9 cellular contexts compared by ENCODE assay signal in genomic region chr5:69416180-69416579, GRCh38. TPM values are rescaled to one million over a fixed set of nuclear protein-coding genes. Genes with fewer than 3 reads are reported as not detected.
DNase-seq lines count a peak whose midpoint lies in the region; ATAC-seq and TF ChIP-seq lines count a peak whose summit lies in the region.
"Had no signal": no experiment of that assay in that cellular context is flagged by ENCODE, and none has a peak within 500 bp of the region (broad histone marks: within the 10 kb centered on the region; RNA-seq: fewer than 3 reads in every experiment).

No MANE protein-coding gene starts in this region.

- no peaks in the 10 kb centered on the region for H3K27me3 ChIP-seq in mammary epithelial cell (ENCODE audit: insufficient read depth, low read length)
- H3K27me3 ChIP-seq in left ventricle myocardium inferior (ENCODE audit: low read depth) = no peaks in the 10 kb centered on the region

- no peak for ATAC-seq in HG02678 (IDR thresholded peaks at IDR 0.05; ENCODE audit: unreplicated experiment)

- no peak overlapping the region for H3K27ac Mint-ChIP-seq in neural crest cell (ENCODE audit: unreplicated experiment)

- TF ChIP-seq CTCF in mammary epithelial cell (conservative IDR thresholded peaks at IDR 0.05 in 1 of 2, IDR thresholded peaks at IDR 0.05 in 1 of 2; ENCODE audit: extremely low read depth in 1 of 2, insufficient read depth in 1 of 2, low read depth in 1 of 2, low read length in 2 of 2) (no peak), neural crest cell (conservative IDR thresholded peaks at IDR 0.05) (no peak), left ventricle myocardium inferior (IDR thresholded peaks at IDR 0.05; ENCODE audit: borderline replicate concordance) (no peak)

- no peaks in the 10 kb centered on the region for H4K20me1 ChIP-seq in mammary epithelial cell (ENCODE audit: insufficient read depth, low read length)

- H2AFZ ChIP-seq in mammary epithelial cell (ENCODE audit: low read depth, low read length) = peak overlapping the region; percentile 90

- H3K4me1 ChIP-seq in mammary epithelial cell (ENCODE audit: insufficient read depth, low read length) = peaks cover 12% of the 10 kb centered on the region
- peaks cover 12% of the 10 kb centered on the region for H3K4me1 ChIP-seq in left ventricle myocardium inferior

- peak overlapping the region; percentile 33 for H3K4me3 Mint-ChIP-seq in neural crest cell

- peak overlapping the region; percentile 68 to 86 (median 77) for H3K4me3 ChIP-seq in mammary epithelial cell (replicated peaks in 1 of 3; ENCODE audit: insufficient read depth in 1 of 3, low read depth in 2 of 3, low read length in 3 of 3)
- H3K4me3 ChIP-seq in left ventricle myocardium inferior = no peak overlapping the region

- 5% methylated on average over 6 of the region's 6 CpGs for WGBS in mammary epithelial cell (ENCODE audit: low coverage, missing lambda C conversion rate)

- peak; percentile 12 for DNase-seq in NCI-H146 treated with DMSO at 0.1 percent for 48 hours (lab: John Stamatoyannopoulos, UW; ENCODE audit: unreplicated experiment)
- DNase-seq in mammary epithelial cell = peak; percentile 25
- no peak for DNase-seq in neural crest cell (ENCODE audit: low read depth, low spot score)
- DNase-seq in stimulated activated CD4-positive, alpha-beta T cell treated with anti-CD3 and anti-CD28 coated beads, Interleukin-4, amount 100 ng/mL, for 24 hours = no peak
- no peak for DNase-seq in left ventricle myocardium inferior
- DNase-seq: effector CD4-positive, alpha-beta T cell; NCI-H1694 treated with DMSO at 0.1 percent for 48 hours had no signal

- dilution Hi-C loops in mammary epithelial cell (cut with HindIII; ENCODE audit: low sequenced_read_pairs) = no loop called here

- BruUV-seq in mammary epithelial cell (replicated peaks; lab: Mats Ljungman, UMichigan) = no TSS peak

- peak overlapping the region; percentile 97 for H3K4me2 ChIP-seq in mammary epithelial cell (ENCODE audit: insufficient read depth, low read depth, low read length)

- H3K9me3 ChIP-seq in mammary epithelial cell (replicated peaks; ENCODE audit: insufficient read depth, low read length) (no peaks in the 10 kb centered on the region), left ventricle myocardium inferior (replicated peaks) (no peaks in the 10 kb centered on the region)

- no peaks in the 10 kb centered on the region for H3K9me3 Mint-ChIP-seq in neural crest cell

- in situ Hi-C loops in mammary epithelial cell (cut with MboI; ENCODE audit: low sequenced_read_pairs in 2 of 2) = loop anchor here in 1 of 2 donors (10.0 kb wide), 1 partner anchor 79 kb away; the partner anchor contains the start of gene OCLN

- H3K36me3 ChIP-seq in mammary epithelial cell (ENCODE audit: insufficient read depth, low read length) (peaks cover 14% of the 10 kb centered on the region), left ventricle myocardium inferior (peaks cover 41% of the 10 kb centered on the region)

- H3K9ac ChIP-seq in mammary epithelial cell (ENCODE audit: insufficient read depth, low read length) = peak overlapping the region; percentile 100

- H3K27ac ChIP-seq in mammary epithelial cell (ENCODE audit: insufficient read depth, low read depth, low read length) (peak overlapping the region; percentile 95), left ventricle myocardium inferior (replicated peaks) (no peak overlapping the region)

- intact Hi-C loops in mammary epithelial cell (cut with micrococcal nuclease) (no loop called here), left ventricle myocardium inferior (cut with micrococcal nuclease) (no loop called here)

- peaks cover 31% of the 10 kb centered on the region for H3K27me3 Mint-ChIP-seq in neural crest cell (ENCODE audit: low read depth)

- H3K79me2 ChIP-seq in mammary epithelial cell (ENCODE audit: insufficient read depth, low read length) = peaks cover 54% of the 10 kb centered on the region

- peaks cover 8% of the 10 kb centered on the region for H3K4me1 Mint-ChIP-seq in neural crest cell

- CTCF ChIA-PET in mammary epithelial cell (lab: Charles Lee; ENCODE audit: low non-redundant PET) = no interaction called here

- peaks cover 28% of the 10 kb centered on the region for H3K36me3 Mint-ChIP-seq in neural crest cell (ENCODE audit: low read depth)

RNA-seq across cellular contexts. Expression of gene MARVELD2, which starts 1.3 kb away (rescaled TPM):
- 10 to 100 TPM; 35.3 to 52.0 TPM for total RNA-seq in mammary epithelial cell
- polyA plus RNA-seq in mammary epithelial cell = 26.6 TPM
- 41.7 TPM for polyA minus RNA-seq in mammary epithelial cell
- 0.36 and 0.68 TPM in 2 replicates for total RNA-seq in neural crest cell
- total RNA-seq in left ventricle myocardium inferior = 0.96 TPM
- polyA plus RNA-seq: neural cell had no signal

RNA-seq across cellular contexts. Expression of gene RAD17, which starts 46.6 kb away (rescaled TPM):
- 10 to 100 TPM; 21.5 to 23.3 TPM for total RNA-seq in mammary epithelial cell
- 8.7 TPM for polyA plus RNA-seq in mammary epithelial cell
- 12.4 TPM for polyA minus RNA-seq in mammary epithelial cell
- total RNA-seq in neural crest cell = 30.1 and 31.9 TPM in 2 replicates
- 19.4 TPM for total RNA-seq in left ventricle myocardium inferior

RNA-seq across cellular contexts. Expression of gene AK6, which starts 46.9 kb away (rescaled TPM):
- total RNA-seq in mammary epithelial cell = 10 to 100 TPM; 14.0 to 38.5 TPM
- polyA plus RNA-seq in mammary epithelial cell = 17.5 TPM
- polyA minus RNA-seq in mammary epithelial cell = 5.8 TPM
- total RNA-seq in neural crest cell = 41.1 and 44.1 TPM in 2 replicates
- 39.4 TPM for total RNA-seq in left ventricle myocardium inferior

RNA-seq across cellular contexts. Expression of gene TAF9, which starts 46.9 kb away (rescaled TPM):
- total RNA-seq in mammary epithelial cell (100 to 1,000 TPM in 1 of 2 donors, 10 to 100 TPM in 1; 84.0 to 105 TPM), neural crest cell (50.0 and 55.3 TPM in 2 replicates), left ventricle myocardium inferior (32.2 TPM)
- 121 TPM for polyA plus RNA-seq in mammary epithelial cell
- 68.3 TPM for polyA minus RNA-seq in mammary epithelial cell

Comparison
In these comparisons a context has a peak if more than half of its experiments do, and no peak if none do; other contexts are left out.
1. DNase-seq: peak in NCI-H146 treated with DMSO at 0.1 percent for 48 hours (single experiment) and mammary epithelial cell (single experiment); none in neural crest cell (single experiment), stimulated activated CD4-positive, alpha-beta T cell treated with anti-CD3 and anti-CD28 coated beads, Interleukin-4, amount 100 ng/mL, for 24 hours (single experiment) and left ventricle myocardium inferior (single experiment).
2. RNA of gene MARVELD2, which starts 1.3 kb away (total RNA-seq): 35.3 to 52.0 TPM in mammary epithelial cell; 0.96 TPM in left ventricle myocardium inferior (single experiment) and 0.36 to 0.68 TPM in neural crest cell; every median in the first group is over 10 times any median in the second.